1 cellular context compared by ENCODE assay signal in the genomic region with DNA sequence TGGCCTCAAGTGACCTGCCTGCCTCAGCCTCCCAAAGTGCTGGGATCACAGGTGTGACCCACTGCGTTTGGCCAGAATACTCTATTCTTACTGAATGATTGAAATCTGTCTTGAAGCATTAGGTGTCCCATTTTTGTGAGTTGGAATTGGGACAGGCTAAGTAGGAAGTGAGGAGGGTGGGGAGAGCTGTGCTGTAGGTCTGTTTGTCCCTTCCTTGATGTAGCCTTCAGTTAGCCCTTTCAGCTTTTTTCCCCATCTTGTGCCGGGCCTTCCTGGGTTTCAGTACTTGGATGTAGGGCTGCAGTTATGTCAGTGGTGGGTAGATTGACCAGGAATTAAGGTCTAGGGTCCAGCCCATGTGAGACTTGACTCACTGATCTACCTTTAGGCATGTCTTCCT.
TF ChIP-seq lines count a peak whose summit lies in the region.

No MANE protein-coding gene starts in this region.

TF ChIP-seq in GM23338, 12 proteins besides CTCF, POLR2A, EP300 and RAD21:
- TF ChIP-seq POLR2AphosphoS5 (IDR thresholded peaks at IDR 0.05; ENCODE audit: low read depth) (no peak), EZH2phosphoT487 (IDR thresholded peaks at IDR 0.05; ENCODE audit: unreplicated experiment) (no peak), NANOG (IDR thresholded peaks at IDR 0.05; ENCODE audit: borderline replicate concordance) (no peak), REST (IDR thresholded peaks at IDR 0.05; ENCODE audit: unreplicated experiment) (no peak), STAT1 (IDR thresholded peaks at IDR 0.05; ENCODE audit: unreplicated experiment) (no peak)
